8 cellular contexts compared by ENCODE assay signal in the genomic region with DNA sequence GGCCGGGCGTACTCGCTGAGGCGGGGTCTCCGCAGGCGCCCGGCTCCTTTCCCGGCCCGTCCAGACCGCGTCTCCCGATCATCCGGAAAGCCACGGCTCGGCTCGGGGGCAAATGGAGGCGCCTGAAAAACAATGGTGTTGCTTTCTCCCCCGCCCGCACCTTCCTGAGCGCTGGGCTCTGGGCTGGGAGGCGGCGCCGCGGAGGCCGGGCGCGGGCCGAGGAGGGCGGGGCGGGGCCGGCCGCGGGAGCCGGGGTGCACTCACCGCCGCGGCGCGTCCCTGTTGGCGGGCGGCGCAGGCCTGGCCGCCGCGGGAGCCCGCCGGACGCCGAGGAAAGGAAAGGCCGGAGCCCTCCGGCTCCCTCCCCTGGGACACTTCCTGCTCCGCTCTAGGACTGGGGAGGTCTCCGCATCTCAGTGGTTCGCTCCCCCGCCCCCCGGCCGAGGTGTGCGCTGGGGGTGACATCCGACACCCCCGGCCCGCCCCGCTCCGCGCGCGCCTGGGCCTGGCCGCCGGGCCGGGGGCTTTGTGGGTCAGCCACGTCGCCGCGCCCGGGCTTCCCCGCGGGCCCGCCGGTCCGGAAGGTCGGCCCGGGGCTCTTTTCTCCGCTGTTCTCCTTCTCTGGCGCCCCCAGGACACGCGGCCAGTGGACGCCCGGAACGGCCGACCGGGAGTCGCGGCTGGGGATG. TPM values are rescaled to one million over a fixed set of nuclear protein-coding genes. Genes with fewer than 3 reads are reported as not detected.
DNase-seq lines count a peak whose midpoint lies in the region; ATAC-seq and TF ChIP-seq lines count a peak whose summit lies in the region.

ZNF496 (minus strand) TSS at position 342 of the 689 bp plus-strand sequence. CDS start 2,289 bp downstream, outside the sequence.

- peak within 1 kb of the TSS; percentile 99 for H3K4me3 ChIP-seq in OCI-LY7 (ENCODE audit: low read depth, low read length, poor library complexity, severe bottlenecking)

- H3K4me1 Mint-ChIP-seq in naive B cell, result peaks cover 24 to 32% (median 31%) of the 10 kb centered on the region in 3 donors

- DNase-seq in DMS153 treated with DMSO at 0.1 percent for 48 hours (lab: John Stamatoyannopoulos, UW; ENCODE audit: unreplicated experiment) (peak; percentile 82), HuH-7.5 (ENCODE audit: low spot score) (peak; percentile 95), OCI-LY7 (ENCODE audit: low spot score) (peak; percentile 88), activated T-helper 1 cell treated with Interleukin-2 at 50 U/mL for 16 hours (ENCODE audit: low read depth) (peak; percentile 44), fibroblast of gingiva (ENCODE audit: low read depth) (peak; percentile 88), naive B cell (peak; percentile 46)
- peak; percentile 68 for DNase-seq in stimulated activated naive CD8-positive, alpha-beta T cell treated with anti-CD3 and anti-CD28 coated beads, Interleukin-15, Interleukin-2, amounts not matched to agents 100 U/mL and 50 U/mL, for 24 hours

- ATAC-seq in GM21528 (IDR thresholded peaks at IDR 0.05; ENCODE audit: low FRiP score, unreplicated experiment) (peak; percentile 73), naive B cell (ENCODE audit: low read depth in 2 of 2) (peak; percentile 65)
- peak; percentile 74 for ATAC-seq in stimulated activated naive CD8-positive, alpha-beta T cell treated with anti-CD3 and anti-CD28 coated beads, Interleukin-15, Interleukin-2, amounts not matched to agents 100 U/mL and 50 U/mL, for 24 hours

- POLR2A ChIA-PET in OCI-LY7 (lab: Charles Lee), result interaction anchor here (0.6 to 1.4 kb wide), 2 partner anchors 13 to 15 kb away, joined by 3 read pairs; no protein-coding TSS in a partner anchor

- H3K79me2 ChIP-seq in OCI-LY7 (ENCODE audit: insufficient read depth, low read depth, low read length), result peaks cover 10% of the 10 kb centered on the region; the same call in 1 of the 2 replicates

- H2AFZ ChIP-seq in OCI-LY7 (ENCODE audit: low read length), result peak within 1 kb of the TSS; percentile 79

- H3K9me3 Mint-ChIP-seq in naive B cell, result no peaks in the 10 kb centered on the region

- CTCF ChIA-PET in OCI-LY7 (lab: Charles Lee; ENCODE audit: unreplicated experiment), result interaction anchor here (0.8 kb wide), 1 partner anchor 1043 kb away, joined by 3 read pairs; no protein-coding TSS in a partner anchor

- TF ChIP-seq CTCF in OCI-LY7 (conservative IDR thresholded peaks at IDR 0.05; ENCODE audit: low read length), result 0 out of 2 replicates have a peak, but pooled peaks have one; percentile 13

- H3K27me3 Mint-ChIP-seq in naive B cell, result no peaks in the 10 kb centered on the region

- no peaks in the 10 kb centered on the region; the same call in 1 of the 2 replicates for H4K20me1 ChIP-seq in OCI-LY7 (ENCODE audit: insufficient read depth, low read length)

- no peaks in the 10 kb centered on the region for H3K9me3 ChIP-seq in OCI-LY7 (ENCODE audit: low read length)

- H3K4me3 Mint-ChIP-seq in naive B cell, result peak within 1 kb of the TSS; percentile 93 to 98 (median 95)

- H3K9me2 ChIP-seq in OCI-LY7 (ENCODE audit: insufficient read depth, low read length), result no peaks in the 10 kb centered on the region

- H3K27ac Mint-ChIP-seq in naive B cell, result peak within 1 kb of the TSS in 5 of 6 donors; percentile 53 to 90 (median 70)

- peaks cover 31% of the 10 kb centered on the region for H3K36me3 ChIP-seq in OCI-LY7 (ENCODE audit: insufficient read depth, low read length)

- peaks cover 19% of the 10 kb centered on the region for H3K4me1 ChIP-seq in OCI-LY7 (ENCODE audit: insufficient read depth, low read length, poor library complexity, severe bottlenecking)

- intact Hi-C loops in OCI-LY7 (cut with micrococcal nuclease; ENCODE audit: unreplicated experiment), result loop anchor here (5.0 kb wide), 1 partner anchor 119 kb away; no protein-coding TSS in a partner anchor

- H3K27ac ChIP-seq in OCI-LY7 (ENCODE audit: low read depth, low read length, poor library complexity, severe bottlenecking), result peak within 1 kb of the TSS; percentile 42

- no TSS peak for BruUV-seq in OCI-LY7 (replicated peaks; lab: Mats Ljungman, UMichigan)

- H3K4me2 ChIP-seq in OCI-LY7 (ENCODE audit: low read length), result peak within 1 kb of the TSS; percentile 91

- H3K36me3 Mint-ChIP-seq in naive B cell, result no peaks in the 10 kb centered on the region

RNA-seq across cellular contexts. Expression of gene ZNF496, which starts in this region (rescaled TPM):
- total RNA-seq in OCI-LY7 (2014; rRNA removed; shearing (Covaris generic)), result 29.2 and 36.4 TPM in 2 replicates
- 21.7 and 26.9 TPM in 2 replicates for total RNA-seq in OCI-LY7 (2022)
- polyA plus RNA-seq in naive B cell (ENCODE audit: low read depth in 6 of 6), result 1 to 10 TPM; 2.8 to 6.6 (median 4.6) TPM

Comparison
In these comparisons a context has a peak if more than half of its experiments do, and no peak if none do; other contexts are left out.
1. Peak in every context shown above with its lines: DNase-seq, ATAC-seq, H3K4me3 ChIP-seq and H3K27ac ChIP-seq.
2. DNase-seq: peak in every context shown above with its lines; median percentile 95 in HuH-7.5; 88 in OCI-LY7; 88 in fibroblast of gingiva; 82 in DMS153 treated with DMSO at 0.1 percent for 48 hours; 68 in stimulated activated naive CD8-positive, alpha-beta T cell treated with anti-CD3 and anti-CD28 coated beads, Interleukin-15, Interleukin-2, amounts not matched to agents 100 U/mL and 50 U/mL, for 24 hours; 46 in naive B cell; 44 in activated T-helper 1 cell treated with Interleukin-2 at 50 U/mL for 16 hours.